Comparison of ENCODE assay signal across 8 cellular contexts in the genomic region with DNA sequence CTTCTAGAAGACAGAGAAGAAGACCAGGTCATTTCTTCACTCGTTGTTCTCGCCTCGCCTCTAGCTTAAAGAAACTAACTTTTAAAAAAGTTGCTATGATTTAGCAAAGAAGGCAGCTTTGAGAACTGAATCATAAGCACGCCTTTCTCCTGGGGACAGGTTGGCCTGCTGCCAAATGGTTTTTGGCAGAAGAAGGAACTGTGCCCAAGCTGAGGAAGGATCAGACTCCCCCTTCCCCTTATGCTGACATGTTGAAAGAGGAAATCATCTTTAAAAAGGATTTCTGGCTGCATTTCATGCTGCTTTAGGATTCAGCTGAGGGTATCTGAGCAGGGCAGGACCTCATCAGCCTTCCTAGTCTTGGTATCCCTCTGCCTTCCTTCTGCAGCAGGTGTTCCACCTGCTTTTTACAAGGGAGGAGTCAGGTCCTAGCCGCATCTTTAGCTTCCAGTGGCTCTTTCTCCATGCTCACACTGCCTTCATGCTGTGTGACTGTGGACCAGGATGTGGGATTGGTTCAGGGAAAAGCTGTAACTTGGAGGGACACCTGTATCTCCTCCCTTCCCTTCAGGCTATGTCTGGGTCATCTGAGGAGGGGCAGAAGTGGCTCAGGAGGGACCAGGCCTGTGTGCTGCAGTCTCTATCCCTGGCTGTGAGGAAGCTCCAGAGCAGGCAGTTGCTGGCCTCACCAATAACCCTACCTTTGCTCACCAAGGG. TPM values are rescaled to one million over a fixed set of nuclear protein-coding genes. Genes with fewer than 3 reads are reported as not detected.
DNase-seq lines count a peak whose midpoint lies in the region; ATAC-seq and TF ChIP-seq lines count a peak whose summit lies in the region.

No MANE protein-coding gene starts in this region.

- no peaks in the 10 kb centered on the region for H3K27me3 Mint-ChIP-seq in naive B cell
- no peaks in the 10 kb centered on the region for H3K27me3 Mint-ChIP-seq in activated T-cell treated with anti-CD3 and anti-CD28 coated beads, Interleukin-2, amount 50 U/mL, for 4 hours (ENCODE audit: low read depth)

- ATAC-seq in naive B cell (ENCODE audit: low read depth in 2 of 2) (peak; percentile 69 to 82), HG03354 (IDR thresholded peaks at IDR 0.05; ENCODE audit: poor library complexity, severe bottlenecking, unreplicated experiment) (no peak), GM19023 (IDR thresholded peaks at IDR 0.05; ENCODE audit: unreplicated experiment) (no peak), GM18870 (IDR thresholded peaks at IDR 0.05; ENCODE audit: unreplicated experiment) (no peak)
- no peak for ATAC-seq in activated T-cell treated with anti-CD3 and anti-CD28 coated beads, Interleukin-2, amount 50 U/mL, for 4 hours

- no peak overlapping the region for H3K4me3 ChIP-seq in BLaER1
- peak overlapping the region; percentile 36 for H3K4me3 ChIP-seq in coronary artery

- no peaks in the 10 kb centered on the region for H3K36me3 Mint-ChIP-seq in naive B cell
- peaks cover 3% of the 10 kb centered on the region for H3K36me3 Mint-ChIP-seq in activated T-cell treated with anti-CD3 and anti-CD28 coated beads, Interleukin-2, amount 50 U/mL, for 4 hours (ENCODE audit: insufficient read depth)

- no peaks in the 10 kb centered on the region for H3K9me3 Mint-ChIP-seq in naive B cell
- H3K9me3 Mint-ChIP-seq in activated T-cell treated with anti-CD3 and anti-CD28 coated beads, Interleukin-2, amount 50 U/mL, for 4 hours, result no peaks in the 10 kb centered on the region

- peak overlapping the region; percentile 27 to 73 (median 52) for H3K27ac Mint-ChIP-seq in naive B cell

- peak overlapping the region; percentile 65 for H3K4me2 ChIP-seq in BLaER1

- peaks cover 25% of the 10 kb centered on the region for H3K4me1 ChIP-seq in BLaER1

- H3K9me3 ChIP-seq in BLaER1, result no peaks in the 10 kb centered on the region

- H3K27me3 ChIP-seq in BLaER1, result no peaks in the 10 kb centered on the region

- peaks cover 60% of the 10 kb centered on the region for H3K36me3 ChIP-seq in BLaER1

- H3K4me1 Mint-ChIP-seq in naive B cell, result peaks cover 13 to 27% (median 19%) of the 10 kb centered on the region in 3 donors
- H3K4me1 Mint-ChIP-seq in activated T-cell treated with anti-CD3 and anti-CD28 coated beads, Interleukin-2, amount 50 U/mL, for 4 hours (ENCODE audit: low read depth), result no peaks in the 10 kb centered on the region

- 0 out of 2 replicates have a peak, but pooled peaks cover 5% of the 10 kb centered on the region for H4K20me1 ChIP-seq in BLaER1

- peak overlapping the region in 1 of 8 donors; percentile 75 for H3K4me3 Mint-ChIP-seq in naive B cell
- H3K4me3 Mint-ChIP-seq in activated T-cell treated with anti-CD3 and anti-CD28 coated beads, Interleukin-2, amount 50 U/mL, for 4 hours, result no peak overlapping the region

- peak overlapping the region; percentile 32 for H3K27ac ChIP-seq in BLaER1
- peak overlapping the region; percentile 60 to 78 for H3K27ac ChIP-seq in coronary artery

- peak; percentile 65 for DNase-seq in NCI-H446 treated with DMSO at 0.1 percent for 48 hours (lab: John Stamatoyannopoulos, UW)
- peak; percentile 87 for DNase-seq in coronary artery (ENCODE audit: low spot score)
- peak; percentile 41 for DNase-seq in naive B cell
- no peak for DNase-seq in activated T-cell treated with anti-CD3 and anti-CD28 coated beads, Interleukin-2, amount 50 U/mL, for 4 hours

- no peak overlapping the region; the same call in 1 of the 2 replicates for H3K9ac ChIP-seq in BLaER1

- TF ChIP-seq CTCF in coronary artery (IDR thresholded peaks at IDR 0.05), result no peak

RNA-seq across cellular contexts. Expression of a gene that starts 34.1 kb away (rescaled TPM):
- 10 to 100 TPM; 35.3 to 56.2 (median 43.7) TPM for polyA plus RNA-seq in naive B cell (ENCODE audit: low read depth in 6 of 6)
- 10 to 100 TPM; 20.6 to 27.5 (median 26.8) TPM for total RNA-seq in activated T-cell treated with anti-CD3 and anti-CD28 coated beads, Interleukin-2, amount 50 U/mL, for 4 hours

Comparison
In these comparisons a context has a peak if more than half of its experiments do, and no peak if none do; other contexts are left out.
1. ATAC-seq: peak in naive B cell (2 of 2); none in HG03354 (single experiment), GM19023 (single experiment), activated T-cell treated with anti-CD3 and anti-CD28 coated beads, Interleukin-2, amount 50 U/mL, for 4 hours (0 of 2) and GM18870 (single experiment).